ENCODE assay signal across 19 cellular contexts in genomic region chr15:82058517-82059204, GRCh38. TPM values are rescaled to one million over a fixed set of nuclear protein-coding genes. Genes with fewer than 3 reads are reported as not detected.
A peak's percentile ranks its signal among the peaks of the same experiment; 100 is the strongest.
DNase-seq lines count a peak whose midpoint lies in the region; ATAC-seq and TF ChIP-seq lines count a peak whose summit lies in the region.
"Had no signal": no experiment of that assay in that cellular context is flagged by ENCODE, and none has a peak within 500 bp of the region (broad histone marks: within the 10 kb centered on the region; RNA-seq: fewer than 3 reads in every experiment).

No MANE protein-coding gene starts in this region.

- ATAC-seq in RWPE2 (ENCODE audit: low read depth) = peak; percentile 32
- no peak for ATAC-seq in HG02970 (IDR thresholded peaks at IDR 0.05; ENCODE audit: low FRiP score, unreplicated experiment)
- ATAC-seq in omental fat pad (ENCODE audit: low FRiP score) = no peak
- no peak for ATAC-seq in stimulated activated naive B cell treated with anti-CD40 and anti-IgM and Interleukin-4, amounts not matched to agents 10 μg/mL and 1 μg/mL and 100 μg/mL, for 72 hours (replicated peaks)

- H3K4me1 Mint-ChIP-seq in type B pancreatic cell (ENCODE audit: unreplicated experiment) = peaks cover 7% of the 10 kb centered on the region
- H3K4me1 Mint-ChIP-seq in stimulated activated naive B cell treated with anti-CD40 and anti-IgM and Interleukin-4, amounts not matched to agents 10 μg/mL and 1 μg/mL and 100 μg/mL, for 72 hours = peaks cover 7 to 8% of the 10 kb centered on the region in 2 donors

- H3K27me3 ChIP-seq in H7 (ENCODE audit: control insufficient read depth, insufficient read depth, low read length) = peaks cover 35% of the 10 kb centered on the region
- H3K27me3 ChIP-seq in RWPE2 (ENCODE audit: insufficient read depth, poor library complexity, severe bottlenecking) = peaks cover 43% of the 10 kb centered on the region
- H3K27me3 ChIP-seq in iPS-15b (ENCODE audit: control insufficient read depth, insufficient read depth, low read length) = peaks cover 82% of the 10 kb centered on the region
- H3K27me3 ChIP-seq: SJCRH30 had no signal

- peak overlapping the region; percentile 24 for H3K27ac Mint-ChIP-seq in type B pancreatic cell
- H3K27ac Mint-ChIP-seq in stimulated activated naive B cell treated with anti-CD40 and anti-IgM and Interleukin-4, amounts not matched to agents 10 μg/mL and 1 μg/mL and 100 μg/mL, for 72 hours = no peak overlapping the region
- H3K27ac Mint-ChIP-seq: B cell; CD4-positive, alpha-beta memory T cell had no signal

- no peak overlapping the region for H3K4me3 Mint-ChIP-seq in type B pancreatic cell
- H3K4me3 Mint-ChIP-seq in stimulated activated naive B cell treated with anti-CD40 and anti-IgM and Interleukin-4, amounts not matched to agents 10 μg/mL and 1 μg/mL and 100 μg/mL, for 72 hours = no peak overlapping the region
- H3K4me3 Mint-ChIP-seq: B cell; CD4-positive, alpha-beta memory T cell had no signal

- H3K4me1 ChIP-seq in RWPE2 (ENCODE audit: insufficient read depth, poor library complexity, severe bottlenecking) = no peaks in the 10 kb centered on the region
- H3K4me1 ChIP-seq in iPS-15b (ENCODE audit: control insufficient read depth, insufficient read depth, low read length) = peaks cover 17% of the 10 kb centered on the region
- H3K4me1 ChIP-seq: SJCRH30 had no signal

- H3K27ac ChIP-seq in RWPE2 (ENCODE audit: poor library complexity, severe bottlenecking) = no peak overlapping the region
- H3K27ac ChIP-seq: KMS-11, RWPE1, SJCRH30 had no signal

- no peaks in the 10 kb centered on the region for H3K9me3 Mint-ChIP-seq in type B pancreatic cell
- no peaks in the 10 kb centered on the region for H3K9me3 Mint-ChIP-seq in stimulated activated naive B cell treated with anti-CD40 and anti-IgM and Interleukin-4, amounts not matched to agents 10 μg/mL and 1 μg/mL and 100 μg/mL, for 72 hours
- H3K9me3 Mint-ChIP-seq: CD4-positive, alpha-beta memory T cell had no signal

- H3K9ac ChIP-seq in iPS-15b (ENCODE audit: low read depth, low read length) = no peak overlapping the region
- H3K9ac ChIP-seq: KMS-11 had no signal

- H3K36me3 ChIP-seq in H7 (replicated peaks; ENCODE audit: control insufficient read depth, insufficient read depth, low read length) (no peaks in the 10 kb centered on the region), RWPE2 (ENCODE audit: low read depth) (no peaks in the 10 kb centered on the region), iPS-15b (ENCODE audit: control insufficient read depth, insufficient read depth, low read length) (no peaks in the 10 kb centered on the region)
- H3K36me3 ChIP-seq: SJCRH30 had no signal

- H3K4me3 ChIP-seq in H7 (ENCODE audit: insufficient read depth, low read depth, low read length) (peak overlapping the region; percentile 16; the same call in 1 of the 2 replicates), RWPE2 (ENCODE audit: severe bottlenecking) (no peak overlapping the region), iPS-15b (ENCODE audit: low read depth, low read length) (peak overlapping the region; percentile 39)
- H3K4me3 ChIP-seq: SJCRH30 had no signal

- H3K36me3 Mint-ChIP-seq in type B pancreatic cell = no peaks in the 10 kb centered on the region
- no peaks in the 10 kb centered on the region for H3K36me3 Mint-ChIP-seq in stimulated activated naive B cell treated with anti-CD40 and anti-IgM and Interleukin-4, amounts not matched to agents 10 μg/mL and 1 μg/mL and 100 μg/mL, for 72 hours
- H3K36me3 Mint-ChIP-seq: CD4-positive, alpha-beta memory T cell had no signal

- no peaks in the 10 kb centered on the region for H3K9me3 ChIP-seq in RWPE2 (ENCODE audit: severe bottlenecking)
- H3K9me3 ChIP-seq in iPS-15b (ENCODE audit: control insufficient read depth, insufficient read depth, low read length) = no peaks in the 10 kb centered on the region
- H3K9me3 ChIP-seq: SJCRH30 had no signal

- peaks cover 63% of the 10 kb centered on the region for H3K27me3 Mint-ChIP-seq in type B pancreatic cell
- H3K27me3 Mint-ChIP-seq in stimulated activated naive B cell treated with anti-CD40 and anti-IgM and Interleukin-4, amounts not matched to agents 10 μg/mL and 1 μg/mL and 100 μg/mL, for 72 hours = peaks cover 57 to 59% of the 10 kb centered on the region in 2 donors

- TF ChIP-seq CTCF in RWPE2 (IDR thresholded peaks at IDR 0.05; ENCODE audit: poor library complexity, severe bottlenecking) (no peak), type B pancreatic cell (conservative IDR thresholded peaks at IDR 0.05) (no peak), omental fat pad (IDR thresholded peaks at IDR 0.05) (no peak)

- DNase-seq in H7 (peak; percentile 53), RWPE2 (ENCODE audit: low spot score) (peak; percentile 11), type B pancreatic cell (ENCODE audit: extremely low spot score, unreplicated experiment) (no peak), omental fat pad (ENCODE audit: low spot score) (no peak)
- no peak for DNase-seq in stimulated activated naive B cell treated with anti-CD40 and anti-IgM and Interleukin-4, amounts not matched to agents 10 μg/mL and 1 μg/mL and 100 μg/mL, for 72 hours
- DNase-seq: Calu3; CD4-positive, alpha-beta memory T cell; DMS53; GOT3; NCI-H1436 treated with DMSO at 0.1 percent for 48 hours; NCI-H2029 treated with DMSO at 0.1 percent for 48 hours; NCI-H2171 treated with DMSO at 0.1 percent for 48 hours; NCI-H748 treated with DMSO at 0.1 percent for 48 hours; SJCRH30 had no signal

RNA-seq across cellular contexts. Expression of gene MEX3B, which starts 12.8 kb away (rescaled TPM):
- total RNA-seq in H7 (2014; rRNA removed; shearing (Covaris generic)) = 9.9 and 14.3 TPM in 2 replicates
- total RNA-seq in type B pancreatic cell (ENCODE audit: low replicate concordance) (14.2 and 46.1 TPM in 2 replicates), omental fat pad (1 to 10 TPM in 1 of 4 donors, under 1 TPM in 3; 0.48 to 1.6 (median 0.84) TPM)

Comparison
In these comparisons a context has a peak if more than half of its experiments do, and no peak if none do; other contexts are left out.
1. DNase-seq: peak in H7 (single experiment) and RWPE2 (single experiment); none in type B pancreatic cell (single experiment), omental fat pad (single experiment) and stimulated activated naive B cell treated with anti-CD40 and anti-IgM and Interleukin-4, amounts not matched to agents 10 μg/mL and 1 μg/mL and 100 μg/mL, for 72 hours (single experiment).